8 cellular contexts compared by ENCODE assay signal in genomic region chr10:101829561-101830315, GRCh38. TPM values are rescaled to one million over a fixed set of nuclear protein-coding genes. Genes with fewer than 3 reads are reported as not detected.
DNase-seq lines count a peak whose midpoint lies in the region; ATAC-seq, FAIRE-seq and TF ChIP-seq lines count a peak whose summit lies in the region.

No MANE protein-coding gene starts in this region.

- H3K27me3 Mint-ChIP-seq in T-helper 2 cell treated with Interferon-gamma antibody and Interleukin-4, amounts not matched to agents 5 μg/mL and 100 μg/mL, for 36 hours (ENCODE audit: low read depth) = no peaks in the 10 kb centered on the region

- H3K27me3 ChIP-seq in bronchial epithelial cell (ENCODE audit: control insufficient read depth, insufficient read depth, low read length) = no peaks in the 10 kb centered on the region
- H3K27me3 ChIP-seq in left lung = no peaks in the 10 kb centered on the region

- H3K27ac ChIP-seq in left lung = peak overlapping the region; percentile 53 to 63

- H3K9me3 Mint-ChIP-seq in T-helper 2 cell treated with Interferon-gamma antibody and Interleukin-4, amounts not matched to agents 5 μg/mL and 100 μg/mL, for 36 hours = no peaks in the 10 kb centered on the region

- FAIRE-seq in bronchial epithelial cell (lab: Jason Lieb, UNC) = no peak

- peaks cover 3% of the 10 kb centered on the region for H3K36me3 Mint-ChIP-seq in T-helper 2 cell treated with Interferon-gamma antibody and Interleukin-4, amounts not matched to agents 5 μg/mL and 100 μg/mL, for 36 hours (ENCODE audit: low read depth)

- peaks cover 42% of the 10 kb centered on the region for H3K4me1 Mint-ChIP-seq in T-helper 2 cell treated with Interferon-gamma antibody and Interleukin-4, amounts not matched to agents 5 μg/mL and 100 μg/mL, for 36 hours (ENCODE audit: low read depth)

- peak; percentile 49 for DNase-seq in T-helper 2 cell treated with Interferon-gamma antibody and Interleukin-4, amounts not matched to agents 5 μg/mL and 100 μg/mL, for 36 hours (ENCODE audit: low spot score)
- no peak for DNase-seq in bronchial epithelial cell (ENCODE audit: low read depth)
- peak; percentile 58 to 88 for DNase-seq in left lung
- peak; percentile 31 for DNase-seq in stimulated activated CD8-positive, alpha-beta memory T cell treated with anti-CD3 and anti-CD28 coated beads, Interleukin-7, amount 100 ng/mL, for 24 hours (ENCODE audit: low read depth)
- no peak for DNase-seq in NCI-H1694 treated with DMSO at 0.1 percent for 48 hours (lab: John Stamatoyannopoulos, UW)
- DNase-seq in OCI-M2 (lab: John Stamatoyannopoulos, UW; ENCODE audit: unreplicated experiment) = no peak

- H3K4me3 Mint-ChIP-seq in T-helper 2 cell treated with Interferon-gamma antibody and Interleukin-4, amounts not matched to agents 5 μg/mL and 100 μg/mL, for 36 hours = peak overlapping the region; percentile 83

- H3K27ac Mint-ChIP-seq in T-helper 2 cell treated with Interferon-gamma antibody and Interleukin-4, amounts not matched to agents 5 μg/mL and 100 μg/mL, for 36 hours = peak overlapping the region; percentile 93

- peak; percentile 30 for ATAC-seq in GM18907 (IDR thresholded peaks at IDR 0.05; ENCODE audit: unreplicated experiment)
- peak; percentile 1 for ATAC-seq in HG03196 (IDR thresholded peaks at IDR 0.05; ENCODE audit: unreplicated experiment)
- peak; percentile 4 for ATAC-seq in left lung

- TF ChIP-seq CTCF in bronchial epithelial cell (IDR thresholded peaks at IDR 0.05; ENCODE audit: insufficient read depth, low read length, severe bottlenecking) (no peak), left lung (IDR thresholded peaks at IDR 0.05) (no peak)

- H3K4me1 ChIP-seq in left lung = peaks cover 9 to 36% of the 10 kb centered on the region in 2 donors

- H3K9me3 ChIP-seq in left lung = no peaks in the 10 kb centered on the region

- H3K4me3 ChIP-seq in bronchial epithelial cell (ENCODE audit: low read depth, low read length) (peak overlapping the region; percentile 49), left lung (peak overlapping the region; percentile 43 to 63)

- intact Hi-C loops in left lung (cut with DNase I) = loop anchor here in 1 of 2 donors (10.0 kb wide), 1 partner anchor 245 kb away; no protein-coding TSS in a partner anchor

- H3K36me3 ChIP-seq in bronchial epithelial cell (ENCODE audit: control insufficient read depth, insufficient read depth, low read length) (peaks cover 1% of the 10 kb centered on the region), left lung (peaks cover 0 to 9% of the 10 kb centered on the region in 2 donors)

RNA-seq across cellular contexts. Expression of gene OGA, which starts 11.5 kb away (rescaled TPM):
- total RNA-seq in bronchial epithelial cell (96.4 and 176 TPM in 2 replicates), left lung (10 to 100 TPM; 72.6 to 87.0 TPM)

RNA-seq across cellular contexts. Expression of gene KCNIP2, which starts 13.9 kb away (rescaled TPM):
- total RNA-seq in bronchial epithelial cell (0.51 TPM in 1 of 2 replicates, not detected in the other), left lung (1 to 10 TPM; 2.2 to 2.3 TPM)

RNA-seq across cellular contexts. Expression of gene NPM3, which starts 46.5 kb away (rescaled TPM):
- total RNA-seq in bronchial epithelial cell (128 and 158 TPM in 2 replicates), left lung (10 to 100 TPM; 30.7 to 31.7 TPM)

RNA-seq across cellular contexts. Expression of gene FGF8, which starts 53.8 kb away (rescaled TPM):
- 0.26 and 0.38 TPM in 2 replicates for total RNA-seq in bronchial epithelial cell
- not detected for total RNA-seq in left lung

Comparison
In these comparisons a context has a peak if more than half of its experiments do, and no peak if none do; other contexts are left out.
1. DNase-seq: peak in T-helper 2 cell treated with Interferon-gamma antibody and Interleukin-4, amounts not matched to agents 5 μg/mL and 100 μg/mL, for 36 hours (single experiment), left lung (2 of 2) and stimulated activated CD8-positive, alpha-beta memory T cell treated with anti-CD3 and anti-CD28 coated beads, Interleukin-7, amount 100 ng/mL, for 24 hours (single experiment); none in bronchial epithelial cell (single experiment), NCI-H1694 treated with DMSO at 0.1 percent for 48 hours (single experiment) and OCI-M2 (single experiment).
2. Peak in every context shown above with its lines, with median percentiles within 50 percentile points of each other: ATAC-seq.